Comparison of ENCODE assay signal across 14 cellular contexts in genomic region chr10:14016011-14016536, GRCh38.
A peak's percentile ranks its signal among the peaks of the same experiment; 100 is the strongest.
DNase-seq lines count a peak whose midpoint lies in the region; ATAC-seq and TF ChIP-seq lines count a peak whose summit lies in the region.
"Had no signal": no experiment of that assay in that cellular context is flagged by ENCODE, and none has a peak within 500 bp of the region (broad histone marks: within the 10 kb centered on the region; RNA-seq: fewer than 3 reads in every experiment).

No MANE protein-coding gene starts in this region.

- DNase-seq in NOMO-1 treated with dmso at 0.1 percent for 144 hours (lab: John Stamatoyannopoulos, UW; ENCODE audit: unreplicated experiment) (peak; percentile 31), fibroblast of pulmonary artery (ENCODE audit: low read depth) (peak; percentile 69), SW480 (ENCODE audit: low spot score) (no peak), HAP-1 (ENCODE audit: low spot score in 2 of 2) (no peak), GM19240 (ENCODE audit: insufficient read length, low spot score) (no peak), AG08396 (ENCODE audit: low spot score) (no peak)
- peak in 2 of 9 donors; percentile 17 to 18 for DNase-seq in naive thymus-derived CD4-positive, alpha-beta T cell
- DNase-seq: activated T-cell treated with anti-CD3 and anti-CD28 coated beads, Interleukin-2, amount 50 U/mL, for 4 hours; effector memory CD4-positive, alpha-beta T cell; mammary epithelial cell; stimulated activated CD4-positive, alpha-beta T cell treated with anti-CD3 and anti-CD28 coated beads, Interleukin-12 subunit alpha, Interleukin-12 subunit beta, amount 100 ng/mL, for 4 hours; stimulated activated naive CD8-positive, alpha-beta T cell treated with anti-CD3 and anti-CD28 coated beads, Interleukin-15, Interleukin-2, amounts not matched to agents 100 U/mL and 50 U/mL, for 24 hours had no signal

- H3K4me3 Mint-ChIP-seq in naive thymus-derived CD4-positive, alpha-beta T cell = peak overlapping the region in 9 of 10 donors; percentile 10 to 68 (median 36)
- H3K4me3 Mint-ChIP-seq: activated T-cell treated with anti-CD3 and anti-CD28 coated beads, Interleukin-2, amount 50 U/mL, for 4 hours had no signal

- H3K36me3 ChIP-seq in DOHH2 (ENCODE audit: control insufficient read depth, low read length) (no peaks in the 10 kb centered on the region), HAP-1 (replicated peaks) (no peaks in the 10 kb centered on the region)
- no peaks in the 10 kb centered on the region for H3K36me3 ChIP-seq in naive thymus-derived CD4-positive, alpha-beta T cell (ENCODE audit: control insufficient read depth in 2 of 3, insufficient read depth in 3 of 3, low read length in 3 of 3)

- H3K9me3 ChIP-seq in DOHH2 (ENCODE audit: control insufficient read depth, insufficient read depth, low read length) (no peaks in the 10 kb centered on the region), HAP-1 (0 out of 2 replicates have a peak, but pooled peaks cover 7% of the 10 kb centered on the region)
- peaks cover 0 to 5% (median 0%) of the 10 kb centered on the region in 3 experiments for H3K9me3 ChIP-seq in naive thymus-derived CD4-positive, alpha-beta T cell (ENCODE audit: control insufficient read depth in 2 of 3, low read length in 3 of 3)

- H3K27me3 ChIP-seq in DOHH2 (ENCODE audit: control insufficient read depth, low read length) (peaks cover 31% of the 10 kb centered on the region), HAP-1 (ENCODE audit: low read depth) (no peaks in the 10 kb centered on the region)
- H3K27me3 ChIP-seq in naive thymus-derived CD4-positive, alpha-beta T cell (ENCODE audit: control insufficient read depth in 2 of 2, insufficient read depth in 2 of 2, low read length in 2 of 2) = no peaks in the 10 kb centered on the region

- no peaks in the 10 kb centered on the region for H4K20me1 ChIP-seq in DOHH2 (ENCODE audit: control insufficient read depth, insufficient read depth, low read depth, low read length)

- CTCF ChIA-PET in naive thymus-derived CD4-positive, alpha-beta T cell (lab: Charles Lee) = no interaction called here

- peaks cover 26% of the 10 kb centered on the region for H3K4me1 ChIP-seq in DOHH2 (ENCODE audit: control insufficient read depth, low read length)
- peaks cover 3 to 16% of the 10 kb centered on the region in 2 donors for H3K4me1 ChIP-seq in naive thymus-derived CD4-positive, alpha-beta T cell (ENCODE audit: control insufficient read depth in 2 of 2, insufficient read depth in 2 of 2, low read length in 2 of 2)
- no peaks in the 10 kb centered on the region for H3K4me1 ChIP-seq in HAP-1

- in situ Hi-C loops in HAP-1 (cut with MboI; ENCODE audit: low sequenced_read_pairs) = no loop called here

- no peak for TF ChIP-seq CTCF in DOHH2 (IDR thresholded peaks at IDR 0.05; ENCODE audit: low read depth, low read length, poor library complexity, severe bottlenecking)
- no peak for TF ChIP-seq CTCF in fibroblast of pulmonary artery (IDR thresholded peaks at IDR 0.05; ENCODE audit: low read length, missing control alignments)

- H3K36me3 Mint-ChIP-seq in naive thymus-derived CD4-positive, alpha-beta T cell = peaks cover 2 to 8% (median 7%) of the 10 kb centered on the region in 5 donors

- intact Hi-C loops in naive thymus-derived CD4-positive, alpha-beta T cell (cut with micrococcal nuclease) = no loop called here

- H3K9me3 Mint-ChIP-seq in naive thymus-derived CD4-positive, alpha-beta T cell = peaks cover 6 to 17% (median 9%) of the 10 kb centered on the region in 11 donors

- no peak overlapping the region for H3K4me3 ChIP-seq in DOHH2 (ENCODE audit: low read length)
- no peak overlapping the region for H3K4me3 ChIP-seq in fibroblast of pulmonary artery (replicated peaks; ENCODE audit: low read depth, low read length)
- H3K4me3 ChIP-seq in naive thymus-derived CD4-positive, alpha-beta T cell (ENCODE audit: low read length) = no peak overlapping the region
- H3K4me3 ChIP-seq in HAP-1 = no peak overlapping the region

- no peaks in the 10 kb centered on the region for H3K79me2 ChIP-seq in DOHH2 (ENCODE audit: control insufficient read depth, low read length)

- H3K27ac ChIP-seq in DOHH2 (ENCODE audit: low read depth, low read length) = no peak overlapping the region
- no peak overlapping the region for H3K27ac ChIP-seq in naive thymus-derived CD4-positive, alpha-beta T cell (ENCODE audit: low read depth, low read length)

- POLR2A ChIA-PET in naive thymus-derived CD4-positive, alpha-beta T cell (lab: Charles Lee) = interaction anchor here (1.3 to 2.1 kb wide), 2 partner anchors 8 to 10 kb away, joined by 4 read pairs; no protein-coding TSS in a partner anchor

- peak; percentile 70 for ATAC-seq in naive thymus-derived CD4-positive, alpha-beta T cell
- ATAC-seq: HCT116; stimulated activated naive CD8-positive, alpha-beta T cell treated with anti-CD3 and anti-CD28 coated beads, Interleukin-15, Interleukin-2, amounts not matched to agents 100 U/mL and 50 U/mL, for 24 hours had no signal

- no peaks in the 10 kb centered on the region; the same call in 1 of the 2 replicates for H3F3A ChIP-seq in DOHH2 (ENCODE audit: control insufficient read depth, insufficient read depth)

- H3K27me3 Mint-ChIP-seq in naive thymus-derived CD4-positive, alpha-beta T cell = peaks cover 0 to 22% (median 9%) of the 10 kb centered on the region in 5 donors

- peaks cover 8 to 40% (median 24%) of the 10 kb centered on the region in 7 donors for H3K4me1 Mint-ChIP-seq in naive thymus-derived CD4-positive, alpha-beta T cell

- H3K9me2 ChIP-seq in DOHH2 (replicated peaks; ENCODE audit: control insufficient read depth, low read length) = no peaks in the 10 kb centered on the region

- peak overlapping the region in 7 of 9 donors; percentile 16 to 70 (median 44) for H3K27ac Mint-ChIP-seq in naive thymus-derived CD4-positive, alpha-beta T cell

- peak overlapping the region; percentile 24 for H3K4me2 ChIP-seq in DOHH2 (ENCODE audit: low read length)

Comparison
In these comparisons a context has a peak if more than half of its experiments do, and no peak if none do; other contexts are left out.
1. DNase-seq: peak in NOMO-1 treated with dmso at 0.1 percent for 144 hours (single experiment) and fibroblast of pulmonary artery (single experiment); none in SW480 (single experiment), HAP-1 (0 of 2), GM19240 (single experiment) and AG08396 (single experiment).